ENCODE assay signal across 30 cellular contexts in the genomic region with DNA sequence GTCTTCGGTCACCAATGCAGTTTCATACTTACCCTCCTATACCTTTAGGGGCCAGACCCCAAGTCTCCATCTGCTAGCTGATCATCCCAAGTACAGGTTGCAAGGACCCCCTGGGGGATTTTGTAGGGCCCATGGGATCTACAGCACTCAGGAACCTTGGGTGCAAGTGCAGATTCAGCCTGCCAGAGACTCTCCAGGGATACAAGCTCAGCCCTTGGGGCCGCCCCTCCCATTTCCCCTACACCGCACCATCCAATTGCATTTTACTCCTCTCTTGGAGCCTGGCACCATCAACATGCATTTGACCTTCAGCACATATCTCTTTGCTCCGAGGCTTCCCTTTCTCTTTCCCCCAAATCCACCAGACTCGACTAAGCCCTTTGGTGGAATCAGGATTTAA.
"Had no signal": no experiment of that assay in that cellular context is flagged by ENCODE, and none has a peak within 500 bp of the region (broad histone marks: within the 10 kb centered on the region; RNA-seq: fewer than 3 reads in every experiment).

No MANE protein-coding gene starts in this region.

- H3K27ac ChIP-seq: adrenal gland, body of pancreas, colonic mucosa had no signal

- ATAC-seq: activated CD8-positive, alpha-beta T cell treated with anti-CD3 and anti-CD28 coated beads for 36 hours; activated naive CD8-positive, alpha-beta T cell treated with anti-CD3 and anti-CD28 coated beads, Interleukin-2, amount 50 U/mL, for 24 hours; body of pancreas; esophagus mucosa; T-helper 17 cell had no signal

- H3K27ac Mint-ChIP-seq: activated CD8-positive, alpha-beta T cell treated with anti-CD3 and anti-CD28 coated beads for 36 hours; activated naive CD4-positive, alpha-beta T cell treated with anti-CD3 and anti-CD28 coated beads for 36 hours; activated naive CD4-positive, alpha-beta T cell treated with anti-CD3 and anti-CD28 coated beads, Interleukin-2, amount 50 U/mL, for 24 hours; activated naive CD8-positive, alpha-beta T cell treated with anti-CD3 and anti-CD28 coated beads for 36 hours; activated naive CD8-positive, alpha-beta T cell treated with anti-CD3 and anti-CD28 coated beads, Interleukin-2, amount 50 U/mL, for 24 hours; activated T-helper 1 cell treated with anti-CD3 and anti-CD28 coated beads, Interleukin-12 subunit alpha, Interleukin-12 subunit beta, Interleukin-2, Interleukin-4 antibody, amounts not matched to agents 30 ng/mL and 10 ng/mL and 1 ng/mL, durations not matched to agents 14 hours and 24 hours and 36 hours; activated T-helper 2 cell treated with anti-CD3 and anti-CD28 coated beads, Interferon-gamma antibody, Interleukin-2, Interleukin-4, amounts not matched to agents 10 μg/mL and 5 μg/mL and 100 μg/mL, durations not matched to agents 14 hours and 24 hours and 36 hours; T-helper 17 cell; T-helper 2 cell treated with Interferon-gamma antibody and Interleukin-4, amounts not matched to agents 5 μg/mL and 100 μg/mL, for 36 hours had no signal

- H3K4me3 ChIP-seq: adrenal gland, body of pancreas, colonic mucosa had no signal

- DNase-seq: activated CD4-positive, alpha-beta T cell treated with anti-CD3 and anti-CD28 coated beads for 4 hours; activated CD4-positive, alpha-beta T cell treated with anti-CD3 and anti-CD28 coated beads, Interleukin-2, amount 50 U/mL, for 1 hour; activated CD4-positive, alpha-beta T cell treated with anti-CD3 and anti-CD28 coated beads, Interleukin-2, amount 50 U/mL, for 48 hours; activated CD4-positive, CD25-positive, alpha-beta regulatory T cell; activated CD4-positive, CD25-positive, alpha-beta regulatory T cell treated with anti-CD3 and anti-CD28 coated beads, Interleukin-2, amount 50 U/mL, for 72 hours; activated CD8-positive, alpha-beta memory T cell treated with anti-CD3 and anti-CD28 coated beads for 24 hours; activated CD8-positive, alpha-beta T cell treated with anti-CD3 and anti-CD28 coated beads for 36 hours; activated effector memory CD4-positive, alpha-beta T cell treated with anti-CD3 and anti-CD28 coated beads, Interleukin-2, amount 50 U/mL, for 16 hours; activated naive CD4-positive, alpha-beta T cell treated with anti-CD3 and anti-CD28 coated beads for 36 hours; activated naive CD8-positive, alpha-beta T cell treated with anti-CD3 and anti-CD28 coated beads for 36 hours; activated naive CD8-positive, alpha-beta T cell treated with anti-CD3 and anti-CD28 coated beads, Interleukin-2, amount 50 U/mL, for 24 hours; activated T-cell treated with anti-CD3 and anti-CD28 coated beads, Interleukin-2, amount 50 U/mL, for 1 hour; activated T-cell treated with anti-CD3 and anti-CD28 coated beads, Interleukin-2, amount 50 U/mL, for 48 hours; amygdala; aorta; body of pancreas; central memory CD4-positive, alpha-beta T cell; cerebellar nuclear complex; colonic mucosa; effector CD8-positive, alpha-beta T cell; foreskin fibroblast; T-helper 1 cell; T-helper 17 cell; T1000 had no signal

- H3K4me1 ChIP-seq: adrenal gland, colonic mucosa had no signal

- H3K9me3 ChIP-seq: adrenal gland, body of pancreas, colonic mucosa had no signal

- H3K4me1 Mint-ChIP-seq: activated naive CD4-positive, alpha-beta T cell treated with anti-CD3 and anti-CD28 coated beads, Interleukin-2, amount 50 U/mL, for 24 hours had no signal

- H3K36me3 Mint-ChIP-seq: activated naive CD4-positive, alpha-beta T cell treated with anti-CD3 and anti-CD28 coated beads, Interleukin-2, amount 50 U/mL, for 24 hours; activated naive CD8-positive, alpha-beta T cell treated with anti-CD3 and anti-CD28 coated beads for 36 hours had no signal

- H3K9me3 Mint-ChIP-seq: activated CD8-positive, alpha-beta T cell treated with anti-CD3 and anti-CD28 coated beads for 36 hours; activated naive CD4-positive, alpha-beta T cell treated with anti-CD3 and anti-CD28 coated beads for 36 hours; activated naive CD4-positive, alpha-beta T cell treated with anti-CD3 and anti-CD28 coated beads, Interleukin-2, amount 50 U/mL, for 24 hours; activated naive CD8-positive, alpha-beta T cell treated with anti-CD3 and anti-CD28 coated beads for 36 hours; activated naive CD8-positive, alpha-beta T cell treated with anti-CD3 and anti-CD28 coated beads, Interleukin-2, amount 50 U/mL, for 24 hours; activated T-helper 1 cell treated with anti-CD3 and anti-CD28 coated beads, Interleukin-12 subunit alpha, Interleukin-12 subunit beta, Interleukin-2, Interleukin-4 antibody, amounts not matched to agents 30 ng/mL and 10 ng/mL and 1 ng/mL, durations not matched to agents 14 hours and 24 hours and 36 hours; activated T-helper 2 cell treated with anti-CD3 and anti-CD28 coated beads, Interferon-gamma antibody, Interleukin-2, Interleukin-4, amounts not matched to agents 10 μg/mL and 5 μg/mL and 100 μg/mL, durations not matched to agents 14 hours and 24 hours and 36 hours; T-helper 2 cell treated with Interferon-gamma antibody and Interleukin-4, amounts not matched to agents 5 μg/mL and 100 μg/mL, for 36 hours had no signal

- H3K4me3 Mint-ChIP-seq: activated CD8-positive, alpha-beta T cell treated with anti-CD3 and anti-CD28 coated beads for 36 hours; activated naive CD4-positive, alpha-beta T cell treated with anti-CD3 and anti-CD28 coated beads for 36 hours; activated naive CD4-positive, alpha-beta T cell treated with anti-CD3 and anti-CD28 coated beads, Interleukin-2, amount 50 U/mL, for 24 hours; activated naive CD8-positive, alpha-beta T cell treated with anti-CD3 and anti-CD28 coated beads for 36 hours; activated naive CD8-positive, alpha-beta T cell treated with anti-CD3 and anti-CD28 coated beads, Interleukin-2, amount 50 U/mL, for 24 hours; activated T-helper 1 cell treated with anti-CD3 and anti-CD28 coated beads, Interleukin-12 subunit alpha, Interleukin-12 subunit beta, Interleukin-2, Interleukin-4 antibody, amounts not matched to agents 30 ng/mL and 10 ng/mL and 1 ng/mL, durations not matched to agents 14 hours and 24 hours and 36 hours; T-helper 17 cell; T-helper 2 cell treated with Interferon-gamma antibody and Interleukin-4, amounts not matched to agents 5 μg/mL and 100 μg/mL, for 36 hours had no signal

- H3K36me3 ChIP-seq: adrenal gland, colonic mucosa had no signal
